Comparison of ENCODE assay signal across 9 cellular contexts in the genomic region with DNA sequence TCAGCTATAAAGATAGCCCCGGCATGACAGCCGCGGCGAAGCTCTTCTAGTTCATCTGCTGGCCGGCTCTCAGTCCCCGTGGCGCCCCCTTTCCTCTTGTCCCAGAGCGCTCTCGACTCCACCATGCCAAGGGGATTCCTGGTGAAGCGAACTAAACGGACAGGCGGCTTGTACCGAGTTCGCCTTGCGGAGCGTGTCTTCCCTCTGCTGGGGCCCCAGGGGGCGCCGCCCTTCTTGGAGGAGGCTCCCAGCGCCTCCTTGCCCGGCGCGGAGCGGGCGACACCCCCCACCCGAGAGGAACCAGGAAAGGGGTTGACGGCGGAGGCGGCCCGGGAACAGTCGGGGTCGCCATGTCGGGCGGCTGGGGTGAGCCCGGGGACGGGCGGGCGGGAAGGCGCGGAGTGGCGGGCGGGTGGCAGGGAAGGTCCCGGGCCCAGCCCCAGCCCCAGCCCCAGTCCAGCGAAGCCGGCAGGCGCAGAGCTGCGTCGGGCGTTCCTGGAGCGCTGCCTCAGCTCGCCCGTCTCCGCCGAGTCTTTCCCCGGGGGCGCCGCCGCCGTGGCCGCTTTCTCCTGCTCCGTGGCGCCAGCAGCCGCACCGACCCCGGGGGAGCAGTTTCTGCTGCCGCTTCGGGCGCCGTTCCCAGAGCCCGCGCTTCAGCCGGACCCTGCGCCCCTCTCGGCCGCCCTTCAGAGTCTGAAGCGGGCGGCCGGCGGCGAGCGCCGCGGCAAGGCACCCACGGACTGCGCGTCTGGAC. TPM values are rescaled to one million over a fixed set of nuclear protein-coding genes. Genes with fewer than 3 reads are reported as not detected.
DNase-seq lines count a peak whose midpoint lies in the region; ATAC-seq and TF ChIP-seq lines count a peak whose summit lies in the region.
"Had no signal": no experiment of that assay in that cellular context is flagged by ENCODE, and none has a peak within 500 bp of the region (broad histone marks: within the 10 kb centered on the region; RNA-seq: fewer than 3 reads in every experiment).

TSS of gene INSM2 (plus strand) at position 35 of the 754 bp plus-strand sequence. CDS start at position 124, 89 bp downstream.

- DNase-seq in activated naive CD4-positive, alpha-beta T cell treated with anti-CD3 and anti-CD28 coated beads for 36 hours: peak; percentile 20
- no peak for DNase-seq in activated naive CD4-positive, alpha-beta T cell treated with Interleukin-2 at 50 U/mL for 16 hours
- DNase-seq in naive B cell (peak; percentile 9), cerebellar nuclear complex (lab: John Stamatoyannopoulos, UW) (no peak)

- no peaks in the 10 kb centered on the region for H3K79me2 ChIP-seq in SU-DHL-6 (ENCODE audit: insufficient read depth, low read length)

- H3K9ac ChIP-seq in SU-DHL-6 (ENCODE audit: low read length) (peak within 1 kb of the TSS; percentile 63), endocrine pancreas (ENCODE audit: control insufficient read depth, insufficient read depth, low read length) (peak within 1 kb of the TSS; percentile 82)

- CTCF ChIA-PET in activated naive CD4-positive, alpha-beta T cell treated with anti-CD3 and anti-CD28 coated beads for 36 hours (lab: Charles Lee): interaction anchor here (1.3 kb wide), 1 partner anchor 284 kb away, joined by 3 read pairs; no protein-coding TSS in a partner anchor

- H3K4me2 ChIP-seq in SU-DHL-6 (ENCODE audit: low read depth, low read length, poor library complexity, severe bottlenecking): peak within 1 kb of the TSS; percentile 79

- peak within 1 kb of the TSS; percentile 73 for H3K4me3 Mint-ChIP-seq in activated naive CD4-positive, alpha-beta T cell treated with anti-CD3 and anti-CD28 coated beads for 36 hours
- peak within 1 kb of the TSS; percentile 65 to 95 (median 86) for H3K4me3 Mint-ChIP-seq in naive B cell

- ATAC-seq in HG03045 (IDR thresholded peaks at IDR 0.05; ENCODE audit: unreplicated experiment) (peak; percentile 21), naive B cell (ENCODE audit: low read depth in 2 of 2) (peak; percentile 12 to 18), GM18858 (IDR thresholded peaks at IDR 0.05; ENCODE audit: unreplicated experiment) (no peak)

- H3K27me3 Mint-ChIP-seq in activated naive CD4-positive, alpha-beta T cell treated with anti-CD3 and anti-CD28 coated beads for 36 hours (ENCODE audit: low read depth): peaks cover 55% of the 10 kb centered on the region
- peaks cover 34 to 53% (median 49%) of the 10 kb centered on the region in 3 donors for H3K27me3 Mint-ChIP-seq in naive B cell

- peaks cover 10% of the 10 kb centered on the region for H3K4me1 Mint-ChIP-seq in activated naive CD4-positive, alpha-beta T cell treated with anti-CD3 and anti-CD28 coated beads for 36 hours (ENCODE audit: low read depth)
- H3K4me1 Mint-ChIP-seq in naive B cell: peaks cover 9 to 17% (median 14%) of the 10 kb centered on the region in 3 donors

- no peak for TF ChIP-seq CTCF in SU-DHL-6 (IDR thresholded peaks at IDR 0.05; ENCODE audit: insufficient read depth, low read length, poor library complexity, severe bottlenecking)

- no peaks in the 10 kb centered on the region for H3K27me3 ChIP-seq in SU-DHL-6 (ENCODE audit: low read length)
- H3K27me3 ChIP-seq in endocrine pancreas (ENCODE audit: control insufficient read depth, insufficient read depth, low read length): no peaks in the 10 kb centered on the region

- H3K4me1 ChIP-seq in endocrine pancreas (ENCODE audit: control insufficient read depth, insufficient read depth, low read length): peaks cover 7% of the 10 kb centered on the region

- intact Hi-C loops in activated naive CD4-positive, alpha-beta T cell treated with anti-CD3 and anti-CD28 coated beads for 36 hours (cut with micrococcal nuclease): loop anchor here (2.0 to 10.0 kb wide), 4 partner anchors 96 to 292 kb away; partner anchors contain the start of genes BRMS1L, PSMA6 and RALGAPA1

- peak within 1 kb of the TSS; percentile 98 for H2AFZ ChIP-seq in SU-DHL-6 (ENCODE audit: low read depth, low read length, severe bottlenecking)

- H3K27ac ChIP-seq in SU-DHL-6 (ENCODE audit: low read depth, low read length): no peak within 1 kb of the TSS
- H3K27ac ChIP-seq: epithelial cell of prostate had no signal

- H3K9me2 ChIP-seq in SU-DHL-6 (replicated peaks; ENCODE audit: insufficient read depth, low read length): no peaks in the 10 kb centered on the region

- H4K20me1 ChIP-seq in SU-DHL-6 (ENCODE audit: low read depth, low read length): no peaks in the 10 kb centered on the region

- no peaks in the 10 kb centered on the region for H3K9me3 ChIP-seq in SU-DHL-6 (ENCODE audit: insufficient read depth, low read length)
- H3K9me3 ChIP-seq in endocrine pancreas (ENCODE audit: control insufficient read depth, low read length): no peaks in the 10 kb centered on the region

- H3K27ac Mint-ChIP-seq in activated naive CD4-positive, alpha-beta T cell treated with anti-CD3 and anti-CD28 coated beads for 36 hours: no peak within 1 kb of the TSS
- peak within 1 kb of the TSS in 1 of 6 donors; percentile 26 for H3K27ac Mint-ChIP-seq in naive B cell

- H3K9me3 Mint-ChIP-seq in activated naive CD4-positive, alpha-beta T cell treated with anti-CD3 and anti-CD28 coated beads for 36 hours: no peaks in the 10 kb centered on the region
- H3K9me3 Mint-ChIP-seq in naive B cell: peaks cover 0 to 3% (median 0%) of the 10 kb centered on the region in 7 donors

- H3K36me3 Mint-ChIP-seq in activated naive CD4-positive, alpha-beta T cell treated with anti-CD3 and anti-CD28 coated beads for 36 hours (ENCODE audit: low read depth): no peaks in the 10 kb centered on the region
- peaks cover 0 to 16% of the 10 kb centered on the region in 2 donors for H3K36me3 Mint-ChIP-seq in naive B cell

- H3F3A ChIP-seq in SU-DHL-6 (ENCODE audit: insufficient read depth): no peaks in the 10 kb centered on the region

- H3K36me3 ChIP-seq in SU-DHL-6 (ENCODE audit: low read length) (no peaks in the 10 kb centered on the region), endocrine pancreas (ENCODE audit: control insufficient read depth, insufficient read depth, low read length) (no peaks in the 10 kb centered on the region)

- peak within 1 kb of the TSS; percentile 91 for H3K4me3 ChIP-seq in SU-DHL-6 (ENCODE audit: insufficient read depth, low read length, poor library complexity, severe bottlenecking)
- H3K4me3 ChIP-seq in endocrine pancreas (ENCODE audit: control insufficient read depth, insufficient read depth, low read length): peak within 1 kb of the TSS; percentile 90

RNA-seq across cellular contexts. Expression of gene INSM2, which starts in this region (rescaled TPM):
- not detected for total RNA-seq in activated naive CD4-positive, alpha-beta T cell treated with anti-CD3 and anti-CD28 coated beads for 36 hours
- not detected for polyA plus RNA-seq in naive B cell (ENCODE audit: low read depth in 6 of 6)

Comparison
In these comparisons a context has a peak if more than half of its experiments do, and no peak if none do; other contexts are left out.
1. Peak in DNase-seq in activated naive CD4-positive, alpha-beta T cell treated with anti-CD3 and anti-CD28 coated beads for 36 hours; RNA of the gene not detected or under 1 TPM.
2. Peak in DNase-seq and ATAC-seq in naive B cell; RNA of the gene not detected or under 1 TPM.